In genomic region chr6:2866183-2866846, GRCh38 we compare ENCODE assay signal across 10 cellular contexts. TPM values are rescaled to one million over a fixed set of nuclear protein-coding genes. Genes with fewer than 3 reads are reported as not detected.
DNase-seq lines count a peak whose midpoint lies in the region; ATAC-seq and TF ChIP-seq lines count a peak whose summit lies in the region.
"Had no signal": no experiment of that assay in that cellular context is flagged by ENCODE, and none has a peak within 500 bp of the region (broad histone marks: within the 10 kb centered on the region; RNA-seq: fewer than 3 reads in every experiment).

No MANE protein-coding gene starts in this region.

- WGBS in mammary epithelial cell (ENCODE audit: low coverage, missing lambda C conversion rate): 55% methylated on average over 8 of the region's 8 CpGs
- 39 to 42% methylated on average over 8 of the region's 8 CpGs for WGBS in body of pancreas, 2 donors

- dilution Hi-C loops in mammary epithelial cell (cut with HindIII; ENCODE audit: low sequenced_read_pairs): loop anchor here (5.0 kb wide), 2 partner anchors 36 to 76 kb away; partner anchors contain the start of gene SERPINB9

- H3K4me1 ChIP-seq in mammary epithelial cell (ENCODE audit: insufficient read depth, low read length) (peaks cover 7% of the 10 kb centered on the region), breast epithelium (no peaks in the 10 kb centered on the region), body of pancreas (peaks cover 13% of the 10 kb centered on the region), thoracic aorta (ENCODE audit: control insufficient read depth in 1 of 2, low read depth in 2 of 2) (no peaks in the 10 kb centered on the region), ascending aorta (no peaks in the 10 kb centered on the region)

- H3K36me3 ChIP-seq in mammary epithelial cell (ENCODE audit: insufficient read depth, low read length) (no peaks in the 10 kb centered on the region), breast epithelium (no peaks in the 10 kb centered on the region), body of pancreas (replicated peaks in 1 of 2; ENCODE audit: insufficient read depth in 1 of 2, low read depth in 2 of 2) (no peaks in the 10 kb centered on the region), thoracic aorta (no peaks in the 10 kb centered on the region), ascending aorta (no peaks in the 10 kb centered on the region)
- H3K36me3 ChIP-seq: esophagus squamous epithelium had no signal

- H3K4me3 ChIP-seq in mammary epithelial cell (replicated peaks in 1 of 3; ENCODE audit: insufficient read depth in 1 of 3, low read depth in 2 of 3, low read length in 3 of 3) (no peak overlapping the region), breast epithelium (no peak overlapping the region), body of pancreas (no peak overlapping the region), thoracic aorta (peak overlapping the region; percentile 26), ascending aorta (no peak overlapping the region)
- H3K4me3 ChIP-seq: esophagus squamous epithelium had no signal

- BruUV-seq in mammary epithelial cell (replicated peaks; lab: Mats Ljungman, UMichigan): no TSS peak

- H3K79me2 ChIP-seq in mammary epithelial cell (ENCODE audit: insufficient read depth, low read length): no peaks in the 10 kb centered on the region

- ATAC-seq in HG03060 (IDR thresholded peaks at IDR 0.05; ENCODE audit: low read depth, unreplicated experiment) (peak; percentile 30), body of pancreas (peak; percentile 49), thoracic aorta (ENCODE audit: insufficient number of reproducible peaks, low FRiP score, low read depth) (no peak)

- no peak overlapping the region for H2AFZ ChIP-seq in mammary epithelial cell (ENCODE audit: low read depth, low read length)

- no peaks in the 10 kb centered on the region for H3K9me3 ChIP-seq in mammary epithelial cell (replicated peaks; ENCODE audit: insufficient read depth, low read length)
- no peaks in the 10 kb centered on the region for H3K9me3 ChIP-seq in breast epithelium
- no peaks in the 10 kb centered on the region for H3K9me3 ChIP-seq in body of pancreas
- H3K9me3 ChIP-seq in thoracic aorta: no peaks in the 10 kb centered on the region
- H3K9me3 ChIP-seq in ascending aorta: no peaks in the 10 kb centered on the region
- H3K9me3 ChIP-seq: esophagus squamous epithelium had no signal

- H3K27me3 ChIP-seq in mammary epithelial cell (ENCODE audit: insufficient read depth, low read length) (no peaks in the 10 kb centered on the region), breast epithelium (no peaks in the 10 kb centered on the region), body of pancreas (no peaks in the 10 kb centered on the region), thoracic aorta (replicated peaks; ENCODE audit: insufficient read depth) (no peaks in the 10 kb centered on the region), ascending aorta (no peaks in the 10 kb centered on the region)
- H3K27me3 ChIP-seq: esophagus squamous epithelium had no signal

- H3K27ac ChIP-seq in mammary epithelial cell (ENCODE audit: insufficient read depth, low read depth, low read length): no peak overlapping the region
- H3K27ac ChIP-seq in breast epithelium: no peak overlapping the region
- H3K27ac ChIP-seq in body of pancreas: peak overlapping the region in 2 of 4 donors; percentile 28 to 45
- peak overlapping the region in 1 of 2 donors; percentile 29 for H3K27ac ChIP-seq in thoracic aorta
- no peak overlapping the region for H3K27ac ChIP-seq in ascending aorta

- H3K36me3 Mint-ChIP-seq in activated naive CD4-positive, alpha-beta T cell treated with anti-CD3 and anti-CD28 coated beads, Interleukin-2, amount 10 ng/mL, durations not matched to agents 7 days and 5 days: peaks cover 36% of the 10 kb centered on the region

- H3K4me3 Mint-ChIP-seq in activated naive CD4-positive, alpha-beta T cell treated with anti-CD3 and anti-CD28 coated beads, Interleukin-2, amount 10 ng/mL, durations not matched to agents 7 days and 5 days: no peak overlapping the region

- no peak for TF ChIP-seq CTCF in mammary epithelial cell (conservative IDR thresholded peaks at IDR 0.05 in 1 of 2, IDR thresholded peaks at IDR 0.05 in 1 of 2; ENCODE audit: extremely low read depth in 1 of 2, insufficient read depth in 1 of 2, low read depth in 1 of 2, low read length in 2 of 2)
- TF ChIP-seq CTCF in breast epithelium (IDR thresholded peaks at IDR 0.05): no peak
- TF ChIP-seq CTCF in body of pancreas (IDR thresholded peaks at IDR 0.05): no peak
- no peak for TF ChIP-seq CTCF in thoracic aorta (IDR thresholded peaks at IDR 0.05)
- TF ChIP-seq CTCF in ascending aorta (IDR thresholded peaks at IDR 0.05): no peak

- no peak for TF ChIP-seq POLR2A in breast epithelium (IDR thresholded peaks at IDR 0.05)
- TF ChIP-seq POLR2A in body of pancreas (IDR thresholded peaks at IDR 0.05): no peak

- CTCF ChIA-PET in mammary epithelial cell (lab: Charles Lee; ENCODE audit: low non-redundant PET): no interaction called here
- CTCF ChIA-PET in activated naive CD4-positive, alpha-beta T cell treated with anti-CD3 and anti-CD28 coated beads, Interleukin-2, amount 10 ng/mL, durations not matched to agents 7 days and 5 days (lab: Charles Lee): interaction anchor here (3.0 kb wide), 1 partner anchor 20 kb away, joined by 13 read pairs; no protein-coding TSS in a partner anchor

- no peaks in the 10 kb centered on the region for H4K20me1 ChIP-seq in mammary epithelial cell (ENCODE audit: insufficient read depth, low read length)

- H3K9me3 Mint-ChIP-seq in activated naive CD4-positive, alpha-beta T cell treated with anti-CD3 and anti-CD28 coated beads, Interleukin-2, amount 10 ng/mL, durations not matched to agents 7 days and 5 days: peaks cover 11% of the 10 kb centered on the region

- no peak overlapping the region for H3K4me2 ChIP-seq in mammary epithelial cell (ENCODE audit: insufficient read depth, low read depth, low read length)

- peaks cover 54% of the 10 kb centered on the region for H3K4me1 Mint-ChIP-seq in activated naive CD4-positive, alpha-beta T cell treated with anti-CD3 and anti-CD28 coated beads, Interleukin-2, amount 10 ng/mL, durations not matched to agents 7 days and 5 days

- in situ Hi-C loops in mammary epithelial cell (cut with MboI; ENCODE audit: low sequenced_read_pairs in 2 of 2): no loop called here

- no peaks in the 10 kb centered on the region for H3K27me3 Mint-ChIP-seq in activated naive CD4-positive, alpha-beta T cell treated with anti-CD3 and anti-CD28 coated beads, Interleukin-2, amount 10 ng/mL, durations not matched to agents 7 days and 5 days

- no peak overlapping the region for H3K9ac ChIP-seq in mammary epithelial cell (ENCODE audit: insufficient read depth, low read length)

- H3K27ac Mint-ChIP-seq in activated naive CD4-positive, alpha-beta T cell treated with anti-CD3 and anti-CD28 coated beads, Interleukin-2, amount 10 ng/mL, durations not matched to agents 7 days and 5 days: no peak overlapping the region

- DNase-seq in mammary epithelial cell (peak; percentile 37), breast epithelium (ENCODE audit: low spot score in 2 of 2) (no peak), body of pancreas (no peak), thoracic aorta (ENCODE audit: low spot score) (no peak), ascending aorta (ENCODE audit: low spot score in 2 of 2) (no peak)
- no peak for DNase-seq in activated naive CD4-positive, alpha-beta T cell treated with anti-CD3 and anti-CD28 coated beads, Interleukin-2, amount 10 ng/mL, durations not matched to agents 7 days and 5 days
- DNase-seq in activated effector memory CD4-positive, alpha-beta T cell treated with anti-CD3 and anti-CD28 coated beads, Interleukin-2, amount 50 U/mL, for 16 hours: no peak
- DNase-seq: esophagus squamous epithelium; stimulated activated naive CD4-positive, alpha-beta T cell treated with Interleukin-2 at 50 U/mL for 16 hours had no signal

- intact Hi-C loops in mammary epithelial cell (cut with micrococcal nuclease) (no loop called here), breast epithelium (cut with DNase I; ENCODE audit: low total_unique reads) (no loop called here), body of pancreas (cut with DNase I) (loop anchor here (10.0 kb wide), 1 partner anchor 48 kb away; no protein-coding TSS in a partner anchor), ascending aorta (cut with DNase I) (no loop called here)

RNA-seq across cellular contexts. Expression of gene SERPINB1, which starts 24.7 kb away (rescaled TPM):
- total RNA-seq in mammary epithelial cell (10 to 100 TPM; 17.0 to 40.0 TPM), breast epithelium (10 to 100 TPM; 35.1 to 53.6 (median 51.8) TPM), body of pancreas (10 to 100 TPM; 19.1 to 80.4 TPM), thoracic aorta (10 to 100 TPM; 41.0 to 62.3 TPM), ascending aorta (14.0 TPM)
- polyA plus RNA-seq in mammary epithelial cell: 91.9 TPM
- polyA minus RNA-seq in mammary epithelial cell: 37.4 TPM

RNA-seq across cellular contexts. Expression of gene SERPINB9, which starts 36.8 kb away (rescaled TPM):
- total RNA-seq in mammary epithelial cell: 1 to 10 TPM in 1 of 2 donors, under 1 TPM in 1; 0.16 to 1.2 TPM
- 0.11 TPM for polyA plus RNA-seq in mammary epithelial cell
- not detected for polyA minus RNA-seq in mammary epithelial cell
- total RNA-seq in breast epithelium: 10 to 100 TPM in 2 of 3 donors, 1 to 10 TPM in 1; 8.0 to 12.8 (median 10.8) TPM
- 1 to 10 TPM; 2.0 to 4.2 TPM for total RNA-seq in body of pancreas
- total RNA-seq in thoracic aorta: 10 to 100 TPM; 15.7 to 24.0 TPM
- 6.5 TPM for total RNA-seq in ascending aorta
